In genomic region chr7:17521437-17521836, GRCh38 we compare ENCODE assay signal across 10 cellular contexts.
DNase-seq lines count a peak whose midpoint lies in the region; ATAC-seq and TF ChIP-seq lines count a peak whose summit lies in the region.
"Had no signal": no experiment of that assay in that cellular context is flagged by ENCODE, and none has a peak within 500 bp of the region (broad histone marks: within the 10 kb centered on the region; RNA-seq: fewer than 3 reads in every experiment).

No MANE protein-coding gene starts in this region.

- intact Hi-C loops in esophagus muscularis mucosa (cut with DNase I): no loop called here
- intact Hi-C loops in posterior cingulate gyrus (cut with DNase I): no loop called here

- TF ChIP-seq CTCF in BJ (IDR thresholded peaks at IDR 0.05; ENCODE audit: insufficient read depth, low read depth, low read length): no peak
- TF ChIP-seq CTCF in esophagus muscularis mucosa (IDR thresholded peaks at IDR 0.05): no peak
- TF ChIP-seq CTCF in nephron (IDR thresholded peaks at IDR 0.05; ENCODE audit: unreplicated experiment in 3 of 3): no peak

- H3K27ac Mint-ChIP-seq in nephron: peak overlapping the region; percentile 55 to 88 (median 70)
- H3K27ac Mint-ChIP-seq: activated naive CD8-positive, alpha-beta T cell had no signal

- TF ChIP-seq POLR2A in esophagus muscularis mucosa (IDR thresholded peaks at IDR 0.05; ENCODE audit: low read depth): no peak

- H3K4me3 Mint-ChIP-seq in nephron: no peak overlapping the region
- H3K4me3 Mint-ChIP-seq: activated naive CD8-positive, alpha-beta T cell had no signal

- 6% methylated on average over 2 of the region's 2 CpGs for WGBS in esophagus muscularis mucosa

- ATAC-seq in HG02884 (IDR thresholded peaks at IDR 0.05; ENCODE audit: unreplicated experiment): no peak

- peaks cover 23% of the 10 kb centered on the region for H3K4me1 Mint-ChIP-seq in nephron

- CTCF ChIA-PET in BJ (lab: Yijun Ruan, JAX): interaction anchor here (1.0 to 2.8 kb wide), 3 partner anchors 11 to 64 kb away, joined by 3 to 13 read pairs (median 4); no protein-coding TSS in a partner anchor

- H3K36me3 Mint-ChIP-seq in nephron (ENCODE audit: low read depth): no peaks in the 10 kb centered on the region
- H3K36me3 Mint-ChIP-seq: activated naive CD8-positive, alpha-beta T cell had no signal

- H3K27ac ChIP-seq in esophagus muscularis mucosa (replicated peaks in 1 of 4): peak overlapping the region in 3 of 4 donors; percentile 4 to 41 (median 38)

- peak; percentile 54 for DNase-seq in BJ (ENCODE audit: low read depth)
- peak; percentile 44 for DNase-seq in NOMO-1 treated with DMSO at 0.1 percent for 48 hours (lab: John Stamatoyannopoulos, UW; ENCODE audit: unreplicated experiment)
- DNase-seq in esophagus muscularis mucosa (ENCODE audit: extremely low spot score): no peak
- no peak for DNase-seq in posterior cingulate gyrus
- no peak for DNase-seq in activated T-cell treated with anti-CD3 and anti-CD28 coated beads for 4 hours
- DNase-seq in cerebellum (ENCODE audit: low spot score): no peak
- DNase-seq: MM.1S had no signal

- H3K27me3 Mint-ChIP-seq in nephron (ENCODE audit: low read depth): no peaks in the 10 kb centered on the region

- H3K36me3 ChIP-seq in BJ (ENCODE audit: control insufficient read depth, insufficient read depth, low read length) (no peaks in the 10 kb centered on the region), esophagus muscularis mucosa (no peaks in the 10 kb centered on the region)

- no peak for TF ChIP-seq EP300 in esophagus muscularis mucosa (IDR thresholded peaks at IDR 0.05)

- peaks cover 4 to 42% (median 24%) of the 10 kb centered on the region in 4 donors for H3K4me1 ChIP-seq in esophagus muscularis mucosa

- no peak overlapping the region for H3K4me3 ChIP-seq in BJ (ENCODE audit: low read depth, low read length)
- no peak overlapping the region for H3K4me3 ChIP-seq in esophagus muscularis mucosa

- no peaks in the 10 kb centered on the region for H3K9me3 Mint-ChIP-seq in nephron

- H3K9me3 ChIP-seq in esophagus muscularis mucosa: no peaks in the 10 kb centered on the region

- H3K27me3 ChIP-seq in BJ (ENCODE audit: control insufficient read depth, insufficient read depth, low read length) (no peaks in the 10 kb centered on the region), esophagus muscularis mucosa (no peaks in the 10 kb centered on the region)

- POLR2A ChIA-PET in BJ (lab: Charles Lee): interaction anchor here (0.6 kb wide), 3 partner anchors 11 to 632 kb away, joined by 3 to 4 read pairs (median 3); no protein-coding TSS in a partner anchor

Comparison
In these comparisons a context has a peak if more than half of its experiments do, and no peak if none do; other contexts are left out.
1. DNase-seq: peak in BJ (single experiment) and NOMO-1 treated with DMSO at 0.1 percent for 48 hours (single experiment); none in esophagus muscularis mucosa (single experiment), posterior cingulate gyrus (0 of 10), activated T-cell treated with anti-CD3 and anti-CD28 coated beads for 4 hours (single experiment) and cerebellum (single experiment).